ENCODE assay signal across 16 cellular contexts in genomic region chr15:53910236-53910849, GRCh38.
DNase-seq lines count a peak whose midpoint lies in the region; ATAC-seq, FAIRE-seq and TF ChIP-seq lines count a peak whose summit lies in the region.
"Had no signal": no experiment of that assay in that cellular context is flagged by ENCODE, and none has a peak within 500 bp of the region (broad histone marks: within the 10 kb centered on the region; RNA-seq: fewer than 3 reads in every experiment).

No MANE protein-coding gene starts in this region.

- TF ChIP-seq CTCF in H9 (conservative IDR thresholded peaks at IDR 0.05) (no peak), RWPE2 (IDR thresholded peaks at IDR 0.05; ENCODE audit: poor library complexity, severe bottlenecking) (no peak), keratinocyte (optimal IDR thresholded peaks at IDR 0.05 in 1 of 3, IDR thresholded peaks at IDR 0.05 in 1 of 3, conservative IDR thresholded peaks at IDR 0.05 in 1 of 3; ENCODE audit: extremely low read depth in 1 of 3, insufficient read depth in 2 of 3, low read length in 3 of 3) (no peak), prostate gland (IDR thresholded peaks at IDR 0.05) (no peak), GM13976 (IDR thresholded peaks at IDR 0.05; ENCODE audit: borderline replicate concordance, control extremely low read depth, extremely low read depth, insufficient read depth, missing control alignments) (no peak)

- no peaks in the 10 kb centered on the region for H3K36me3 ChIP-seq in RWPE2 (ENCODE audit: low read depth)
- no peaks in the 10 kb centered on the region for H3K36me3 ChIP-seq in keratinocyte (ENCODE audit: control insufficient read depth in 2 of 2, extremely low read depth in 1 of 2, insufficient read depth in 2 of 2, low read length in 2 of 2)
- H3K36me3 ChIP-seq in prostate gland = no peaks in the 10 kb centered on the region

- H3K27me3 ChIP-seq in H9 (ENCODE audit: insufficient read depth, low read length) (no peaks in the 10 kb centered on the region), RWPE2 (ENCODE audit: insufficient read depth, poor library complexity, severe bottlenecking) (no peaks in the 10 kb centered on the region), keratinocyte (ENCODE audit: control insufficient read depth, extremely low read depth, insufficient read depth, low read length) (no peaks in the 10 kb centered on the region), prostate gland (replicated peaks; ENCODE audit: insufficient read depth) (no peaks in the 10 kb centered on the region)

- H3K79me1 ChIP-seq in H9 (ENCODE audit: insufficient read depth, low read depth, low read length, poor library complexity, severe bottlenecking) = no peaks in the 10 kb centered on the region

- no peak overlapping the region for H4K8ac ChIP-seq in H9 (replicated peaks; ENCODE audit: insufficient read length, low read depth, low read length)

- no peak overlapping the region for H3K9ac ChIP-seq in H9 (ENCODE audit: extremely low read depth, insufficient read length, low read length)
- H3K9ac ChIP-seq in keratinocyte (ENCODE audit: control insufficient read depth, extremely low read depth, insufficient read depth, low read length) = no peak overlapping the region

- intact Hi-C loops in prostate gland (cut with DNase I) = no loop called here

- H2AK5ac ChIP-seq in H9 (ENCODE audit: insufficient read length, low read length) = no peak overlapping the region

- H3K27ac ChIP-seq in H9 (ENCODE audit: insufficient read length, low read depth, low read length) = no peak overlapping the region
- peak overlapping the region; percentile 9 for H3K27ac ChIP-seq in RWPE2 (ENCODE audit: poor library complexity, severe bottlenecking)
- peak overlapping the region; percentile 31 for H3K27ac ChIP-seq in keratinocyte (ENCODE audit: control insufficient read depth, insufficient read depth, low read length)
- H3K27ac ChIP-seq in prostate gland = no peak overlapping the region
- H3K27ac ChIP-seq: dorsolateral prefrontal cortex had no signal

- H3K27ac Mint-ChIP-seq in H9 = peak overlapping the region in 2 of 3 experiments; percentile 32 to 76; a peak in 2 of 7 replicates
- H3K27ac Mint-ChIP-seq: activated CD8-positive, alpha-beta memory T cell treated with anti-CD3 and anti-CD28 coated beads, Interleukin-2, amount 10 ng/mL, durations not matched to agents 7 days and 5 days; B cell; brain had no signal

- H2BK15ac ChIP-seq in H9 (ENCODE audit: low read depth, low read length) = no peak overlapping the region

- H3K4me3 ChIP-seq in RWPE2 (ENCODE audit: severe bottlenecking) (no peak overlapping the region), keratinocyte (ENCODE audit: control insufficient read depth in 2 of 3, extremely low read depth in 1 of 3, insufficient read depth in 2 of 3, low read depth in 1 of 3, low read length in 3 of 3) (peak overlapping the region in 2 of 3 experiments; percentile 4 to 32), prostate gland (no peak overlapping the region)
- H3K4me3 ChIP-seq: dorsolateral prefrontal cortex had no signal

- no peaks in the 10 kb centered on the region; a peak in 1 of 5 replicates for H3K9me3 Mint-ChIP-seq in H9

- H4K5ac ChIP-seq in H9 (ENCODE audit: insufficient read length, low read depth, low read length) = no peak overlapping the region

- no peaks in the 10 kb centered on the region for H3K23me2 ChIP-seq in H9 (ENCODE audit: insufficient read length, low read depth, low read length, poor library complexity, severe bottlenecking)

- no peaks in the 10 kb centered on the region for H3K9me3 ChIP-seq in H9 (ENCODE audit: control insufficient read depth, low read depth, low read length)
- no peaks in the 10 kb centered on the region for H3K9me3 ChIP-seq in RWPE2 (ENCODE audit: severe bottlenecking)
- no peaks in the 10 kb centered on the region for H3K9me3 ChIP-seq in keratinocyte (ENCODE audit: control insufficient read depth, low read depth, low read length)
- no peaks in the 10 kb centered on the region for H3K9me3 ChIP-seq in prostate gland

- H3K4me1 Mint-ChIP-seq in H9 = no peaks in the 10 kb centered on the region
- H3K4me1 Mint-ChIP-seq: activated CD8-positive, alpha-beta memory T cell treated with anti-CD3 and anti-CD28 coated beads, Interleukin-2, amount 10 ng/mL, durations not matched to agents 7 days and 5 days; B cell; brain had no signal

- H3K79me2 ChIP-seq in H9 (ENCODE audit: insufficient read depth, low read length) (no peaks in the 10 kb centered on the region), keratinocyte (ENCODE audit: control insufficient read depth, insufficient read depth, low read length) (no peaks in the 10 kb centered on the region)

- H3T11ph ChIP-seq in H9 (ENCODE audit: low read length) = no peak overlapping the region

- H3K23ac ChIP-seq in H9 (ENCODE audit: insufficient read length, low read depth, low read length) = no peak overlapping the region

- peak; percentile 93 for FAIRE-seq in keratinocyte (lab: Jason Lieb, UNC)

- no peaks in the 10 kb centered on the region for H3K9me1 ChIP-seq in keratinocyte (ENCODE audit: control insufficient read depth, extremely low read depth, insufficient read depth, low read length)

- TF ChIP-seq POLR2A in prostate gland (IDR thresholded peaks at IDR 0.05) = no peak

- H4K20me1 ChIP-seq in H9 (ENCODE audit: control insufficient read depth, insufficient read depth, insufficient read length) = no peaks in the 10 kb centered on the region
- H4K20me1 ChIP-seq in keratinocyte (ENCODE audit: control insufficient read depth, extremely low read depth, insufficient read depth, low read length) = no peaks in the 10 kb centered on the region

- H3K4me2 ChIP-seq in H9 (ENCODE audit: insufficient read depth, insufficient read length, low read length) = no peak overlapping the region
- H3K4me2 ChIP-seq in keratinocyte (ENCODE audit: control insufficient read depth, extremely low read depth, insufficient read depth, low read depth, low read length) = peak overlapping the region; percentile 73

- WGBS in H9 (ENCODE audit: extremely low coverage, insufficient read length, low lambda C conversion rate) = no CpG with 5 or more reads among the region's 12 CpGs
- WGBS in prostate gland = 60% methylated on average over 12 of the region's 12 CpGs

- H3K18ac ChIP-seq in H9 (ENCODE audit: insufficient read length, low read depth, low read length) = no peak overlapping the region

- peak; percentile 96 for ATAC-seq in RWPE2 (ENCODE audit: low read depth)
- no peak for ATAC-seq in HG02678 (IDR thresholded peaks at IDR 0.05; ENCODE audit: unreplicated experiment)
- ATAC-seq: activated CD8-positive, alpha-beta memory T cell treated with anti-CD3 and anti-CD28 coated beads, Interleukin-2, amount 10 ng/mL, durations not matched to agents 7 days and 5 days; naive thymus-derived CD8-positive, alpha-beta T cell had no signal

- no peaks in the 10 kb centered on the region for H3K36me3 Mint-ChIP-seq in H9 (ENCODE audit: insufficient read depth in 1 of 3, low read depth in 3 of 3)
- H3K36me3 Mint-ChIP-seq: activated CD8-positive, alpha-beta memory T cell treated with anti-CD3 and anti-CD28 coated beads, Interleukin-2, amount 10 ng/mL, durations not matched to agents 7 days and 5 days; brain; naive thymus-derived CD8-positive, alpha-beta T cell had no signal

- H2BK20ac ChIP-seq in H9 (ENCODE audit: low read depth, low read length, poor library complexity, severe bottlenecking) = no peak overlapping the region

- no peak overlapping the region for H4K91ac ChIP-seq in H9 (ENCODE audit: insufficient read length, low read depth, low read length)

- no peak overlapping the region for H2BK120ac ChIP-seq in H9 (ENCODE audit: low read depth, low read length, poor library complexity, severe bottlenecking)

- dilution Hi-C loops in keratinocyte (cut with MboI; ENCODE audit: extremely low pct_ligation_motif_present, low sequenced_read_pairs) = no loop called here

- H3K56ac ChIP-seq in H9 (ENCODE audit: insufficient read length, low read depth, low read length) = no peak overlapping the region

- H3K14ac ChIP-seq in H9 (ENCODE audit: insufficient read depth, low read length) = no peak overlapping the region

- H2AFZ ChIP-seq in H9 (ENCODE audit: low read length) (no peak overlapping the region), keratinocyte (ENCODE audit: control insufficient read depth, low read length) (peak overlapping the region; percentile 51)

- H3K27me3 Mint-ChIP-seq in H9 (ENCODE audit: low read depth) = no peaks in the 10 kb centered on the region; the same call in 1 of the 2 replicates
- H3K27me3 Mint-ChIP-seq: activated CD8-positive, alpha-beta memory T cell treated with anti-CD3 and anti-CD28 coated beads, Interleukin-2, amount 10 ng/mL, durations not matched to agents 7 days and 5 days; B cell had no signal

- in situ Hi-C loops in GM13976 (cut with MboI; ENCODE audit: low sequenced_read_pairs, unreplicated experiment) = no loop called here

- H2BK12ac ChIP-seq in H9 (ENCODE audit: insufficient read length, low read depth, low read length) = no peak overlapping the region

- H2BK5ac ChIP-seq in H9 (ENCODE audit: insufficient read length, low read length) = no peak overlapping the region

- no peak overlapping the region for H3K4me3 Mint-ChIP-seq in H9
- H3K4me3 Mint-ChIP-seq: activated CD8-positive, alpha-beta memory T cell treated with anti-CD3 and anti-CD28 coated beads, Interleukin-2, amount 10 ng/mL, durations not matched to agents 7 days and 5 days; B cell; brain; naive thymus-derived CD8-positive, alpha-beta T cell had no signal

- H3K4me1 ChIP-seq in H9 (ENCODE audit: insufficient read depth, low read length) (no peaks in the 10 kb centered on the region), RWPE2 (ENCODE audit: insufficient read depth, poor library complexity, severe bottlenecking) (peaks cover 11% of the 10 kb centered on the region), keratinocyte (ENCODE audit: control insufficient read depth, extremely low read depth, insufficient read depth, low read length) (peaks cover 16% of the 10 kb centered on the region), prostate gland (replicated peaks) (no peaks in the 10 kb centered on the region)

- H3K4ac ChIP-seq in H9 (ENCODE audit: low read depth, low read length) = no peak overlapping the region

- DNase-seq in H9 (no peak), RWPE2 (ENCODE audit: low spot score) (peak; percentile 86), keratinocyte (ENCODE audit: low read depth, low spot score) (peak; percentile 50), prostate gland (ENCODE audit: low spot score) (peak; percentile 30), DMS 273 treated with DMSO at 0.1 percent for 48 hours (lab: John Stamatoyannopoulos, UW) (no peak), UCSD-AML1 (lab: John Stamatoyannopoulos, UW; ENCODE audit: unreplicated experiment) (no peak), GM13976 (ENCODE audit: low spot score) (no peak)
- DNase-seq: activated CD8-positive, alpha-beta memory T cell treated with anti-CD3 and anti-CD28 coated beads, Interleukin-2, amount 10 ng/mL, durations not matched to agents 7 days and 5 days; dorsolateral prefrontal cortex; Kasumi-1; naive thymus-derived CD8-positive, alpha-beta T cell; NCI-H146; NCI-H526 treated with DMSO at 0.1 percent for 48 hours had no signal

Comparison
In these comparisons a context has a peak if more than half of its experiments do, and no peak if none do; other contexts are left out.
1. DNase-seq: peak in RWPE2 (single experiment), keratinocyte (single experiment) and prostate gland (single experiment); none in H9 (single experiment), DMS 273 treated with DMSO at 0.1 percent for 48 hours (single experiment), UCSD-AML1 (single experiment) and GM13976 (single experiment).
2. H3K27ac ChIP-seq: peak in RWPE2 (single experiment) and keratinocyte (single experiment); none in H9 (single experiment) and prostate gland (0 of 2).
3. H3K4me3 ChIP-seq: peak in keratinocyte (2 of 3); none in RWPE2 (single experiment) and prostate gland (0 of 2).